ENCODE assay signal across 26 cellular contexts in the genomic region with DNA sequence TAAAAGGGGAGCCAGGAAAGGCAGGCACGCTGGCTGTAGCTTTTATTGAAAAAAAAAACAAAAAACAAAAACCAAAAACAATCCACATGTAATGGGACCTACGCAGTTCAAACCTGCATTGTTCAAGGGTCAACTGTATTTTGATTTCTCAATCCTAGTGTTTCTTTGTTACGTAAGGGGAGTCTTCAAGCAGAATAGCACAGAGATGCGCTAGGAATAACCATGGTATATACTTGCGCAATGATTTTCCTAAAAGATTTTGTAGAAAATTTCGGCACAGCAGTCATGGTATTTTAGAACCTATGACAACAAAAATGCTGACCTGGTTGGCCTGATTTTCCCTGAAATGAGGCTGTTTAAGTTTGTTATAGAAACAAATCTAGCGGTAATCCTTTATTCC.
"Had no signal": no experiment of that assay in that cellular context is flagged by ENCODE, and none has a peak within 500 bp of the region (broad histone marks: within the 10 kb centered on the region; RNA-seq: fewer than 3 reads in every experiment).

No MANE protein-coding gene starts in this region.

- H3K4me1 ChIP-seq: colonic mucosa, esophagus squamous epithelium, gastrocnemius medialis, heart right ventricle, left lung, lower lobe of right lung had no signal

- H3K4me3 ChIP-seq: colonic mucosa, esophagus squamous epithelium, gastrocnemius medialis, heart right ventricle, left lung, lower lobe of right lung had no signal

- ATAC-seq: effector memory CD8-positive, alpha-beta T cell; esophagus mucosa; gastrocnemius medialis; heart right ventricle; left cardiac atrium; left lung; left ventricle myocardium superior; lower lobe of right lung; naive thymus-derived CD4-positive, alpha-beta T cell had no signal

- H3K27ac ChIP-seq: colonic mucosa, epithelial cell of prostate, esophagus squamous epithelium, gastrocnemius medialis, heart right ventricle, left lung, lower lobe of right lung had no signal

- H3K27me3 ChIP-seq: colonic mucosa, esophagus squamous epithelium, gastrocnemius medialis, heart right ventricle, left lung had no signal

- H3K9me3 ChIP-seq: colonic mucosa, esophagus squamous epithelium, gastrocnemius medialis, heart right ventricle, lower lobe of right lung had no signal

- DNase-seq: colonic mucosa; cortex of kidney; effector CD8-positive, alpha-beta T cell; effector memory CD8-positive, alpha-beta T cell; endodermal cell; erythroblast; esophagus squamous epithelium; foreskin fibroblast; foreskin melanocyte; gastrocnemius medialis; glutamatergic neuron; head of caudate nucleus; heart right ventricle; hippocampal formation; left cardiac atrium; left lung; left ventricle myocardium superior; lower lobe of right lung; mesendoderm; midbrain; naive thymus-derived CD4-positive, alpha-beta T cell had no signal

- FAIRE-seq: endometrium, islet of Langerhans, keratinocyte had no signal

- H3K36me3 ChIP-seq: colonic mucosa, esophagus squamous epithelium, gastrocnemius medialis, heart right ventricle, left lung, lower lobe of right lung had no signal
